Comparison of ENCODE assay signal across 15 cellular contexts in genomic region chr11:116461789-116462188, GRCh38.
A peak's percentile ranks its signal among the peaks of the same experiment; 100 is the strongest.
DNase-seq lines count a peak whose midpoint lies in the region; ATAC-seq and TF ChIP-seq lines count a peak whose summit lies in the region.
"Had no signal": no experiment of that assay in that cellular context is flagged by ENCODE, and none has a peak within 500 bp of the region (broad histone marks: within the 10 kb centered on the region; RNA-seq: fewer than 3 reads in every experiment).

No MANE protein-coding gene starts in this region.

- no peaks in the 10 kb centered on the region for H3K36me3 Mint-ChIP-seq in H9 (ENCODE audit: insufficient read depth in 1 of 3, low read depth in 3 of 3)
- H3K36me3 Mint-ChIP-seq in activated naive CD8-positive, alpha-beta T cell treated with anti-CD3 and anti-CD28 coated beads, Interleukin-2, amount 50 U/mL, for 24 hours (ENCODE audit: low read depth) = no peaks in the 10 kb centered on the region
- H3K36me3 Mint-ChIP-seq: activated CD8-positive, alpha-beta memory T cell treated with anti-CD3 and anti-CD28 coated beads, Interleukin-2, amount 10 ng/mL, durations not matched to agents 7 days and 5 days; CD8-positive, alpha-beta memory T cell had no signal

- no peak overlapping the region for H2AFZ ChIP-seq in H9 (ENCODE audit: low read length)
- H2AFZ ChIP-seq: PC-9 had no signal

- no peak overlapping the region for H4K5ac ChIP-seq in H9 (ENCODE audit: insufficient read length, low read depth, low read length)

- H3K56ac ChIP-seq in H9 (ENCODE audit: insufficient read length, low read depth, low read length) = no peak overlapping the region

- ATAC-seq in foreskin keratinocyte (peak; percentile 79), gastroesophageal sphincter (no peak)
- ATAC-seq in activated naive CD8-positive, alpha-beta T cell treated with anti-CD3 and anti-CD28 coated beads, Interleukin-2, amount 50 U/mL, for 24 hours = no peak
- ATAC-seq: activated CD4-positive, alpha-beta T cell treated with anti-CD3 and anti-CD28 coated beads for 36 hours; activated CD8-positive, alpha-beta memory T cell treated with anti-CD3 and anti-CD28 coated beads, Interleukin-2, amount 10 ng/mL, durations not matched to agents 7 days and 5 days had no signal

- H3K4me1 ChIP-seq in H9 (ENCODE audit: insufficient read depth, low read length) (no peaks in the 10 kb centered on the region; the same call in 1 of the 2 replicates), foreskin keratinocyte (no peaks in the 10 kb centered on the region), gastroesophageal sphincter (peaks cover 0 to 15% (median 0%) of the 10 kb centered on the region in 3 donors), stomach (peaks cover 0 to 20% (median 0%) of the 10 kb centered on the region in 4 donors)

- TF ChIP-seq POLR2A in gastroesophageal sphincter (IDR thresholded peaks at IDR 0.05) = no peak
- TF ChIP-seq POLR2A in stomach (IDR thresholded peaks at IDR 0.05) = no peak

- H3K9me3 ChIP-seq in H9 (ENCODE audit: control insufficient read depth, low read depth, low read length) = no peaks in the 10 kb centered on the region
- no peaks in the 10 kb centered on the region for H3K9me3 ChIP-seq in gastroesophageal sphincter
- no peaks in the 10 kb centered on the region for H3K9me3 ChIP-seq in stomach
- H3K9me3 ChIP-seq: sigmoid colon had no signal

- H4K8ac ChIP-seq in H9 (replicated peaks; ENCODE audit: insufficient read length, low read depth, low read length) = no peak overlapping the region

- H4K91ac ChIP-seq in H9 (ENCODE audit: insufficient read length, low read depth, low read length) = no peak overlapping the region

- H4K20me1 ChIP-seq in H9 (ENCODE audit: control insufficient read depth, insufficient read depth, insufficient read length) = peaks cover 3% of the 10 kb centered on the region

- no peak overlapping the region for H2BK20ac ChIP-seq in H9 (ENCODE audit: low read depth, low read length, poor library complexity, severe bottlenecking)

- H3K18ac ChIP-seq in H9 (ENCODE audit: insufficient read length, low read depth, low read length) = no peak overlapping the region

- no peaks in the 10 kb centered on the region for H3K79me1 ChIP-seq in H9 (ENCODE audit: insufficient read depth, low read depth, low read length, poor library complexity, severe bottlenecking)

- no peak for TF ChIP-seq EP300 in gastroesophageal sphincter (IDR thresholded peaks at IDR 0.05)
- no peak for TF ChIP-seq EP300 in stomach (IDR thresholded peaks at IDR 0.05)

- no peaks in the 10 kb centered on the region for H3K27me3 ChIP-seq in H9 (ENCODE audit: insufficient read depth, low read length)
- peaks cover 12% of the 10 kb centered on the region for H3K27me3 ChIP-seq in foreskin keratinocyte
- no peaks in the 10 kb centered on the region for H3K27me3 ChIP-seq in gastroesophageal sphincter
- peaks cover 0 to 19% (median 0%) of the 10 kb centered on the region in 3 donors for H3K27me3 ChIP-seq in stomach
- H3K27me3 ChIP-seq: sigmoid colon had no signal

- H2BK12ac ChIP-seq in H9 (ENCODE audit: insufficient read length, low read depth, low read length) = no peak overlapping the region

- TF ChIP-seq CTCF in H9 (conservative IDR thresholded peaks at IDR 0.05) (peak; percentile 40; the same call in 2 of the 3 replicates), foreskin keratinocyte (conservative IDR thresholded peaks at IDR 0.05) (peak; percentile 47), gastroesophageal sphincter (IDR thresholded peaks at IDR 0.05) (no peak), stomach (IDR thresholded peaks at IDR 0.05) (no peak)

- H3K27ac Mint-ChIP-seq in H9 = no peak overlapping the region
- H3K27ac Mint-ChIP-seq in activated naive CD8-positive, alpha-beta T cell treated with anti-CD3 and anti-CD28 coated beads, Interleukin-2, amount 50 U/mL, for 24 hours = no peak overlapping the region
- H3K27ac Mint-ChIP-seq: activated CD4-positive, alpha-beta T cell treated with anti-CD3 and anti-CD28 coated beads for 36 hours; activated CD8-positive, alpha-beta memory T cell treated with anti-CD3 and anti-CD28 coated beads, Interleukin-2, amount 10 ng/mL, durations not matched to agents 7 days and 5 days; CD8-positive, alpha-beta memory T cell had no signal

- intact Hi-C loops in stomach (cut with DNase I; ENCODE audit: low total_unique reads) = no loop called here

- DNase-seq in Ammon's horn (ENCODE audit: low spot score) = peak; percentile 62
- peak; percentile 62 for DNase-seq in H9
- DNase-seq in NCI-H446 treated with DMSO at 0.1 percent for 48 hours (lab: John Stamatoyannopoulos, UW) = peak; percentile 69
- DNase-seq in foreskin keratinocyte = peak in 1 of 2 donors; percentile 30
- DNase-seq in activated naive CD8-positive, alpha-beta T cell treated with anti-CD3 and anti-CD28 coated beads, Interleukin-2, amount 50 U/mL, for 24 hours = no peak
- DNase-seq in stomach = no peak
- no peak for DNase-seq in activated naive CD4-positive, alpha-beta T cell treated with Interleukin-2 at 50 U/mL for 16 hours
- DNase-seq: activated CD4-positive, alpha-beta T cell treated with anti-CD3 and anti-CD28 coated beads for 36 hours; activated CD8-positive, alpha-beta memory T cell treated with anti-CD3 and anti-CD28 coated beads, Interleukin-2, amount 10 ng/mL, durations not matched to agents 7 days and 5 days; CD8-positive, alpha-beta memory T cell; effector CD4-positive, alpha-beta T cell; PC-9; sigmoid colon had no signal

- no peak overlapping the region for H3T11ph ChIP-seq in H9 (ENCODE audit: low read length)

- H3K27ac ChIP-seq in H9 (ENCODE audit: insufficient read length, low read depth, low read length) (no peak overlapping the region), foreskin keratinocyte (no peak overlapping the region), gastroesophageal sphincter (no peak overlapping the region), stomach (no peak overlapping the region)
- H3K27ac ChIP-seq: PC-9 had no signal

- no CpG with 5 or more reads among the region's 2 CpGs for WGBS in H9 (ENCODE audit: extremely low coverage, insufficient read length, low lambda C conversion rate)
- 37 to 75% methylated on average over 2 of the region's 2 CpGs for WGBS in gastroesophageal sphincter (ENCODE audit: low coverage in 1 of 2), 2 donors
- 25 to 52% (median 33%) methylated on average over 2 of the region's 2 CpGs for WGBS in stomach, 5 donors

- H3K9me3 Mint-ChIP-seq in H9 = no peaks in the 10 kb centered on the region; a peak in 2 of 5 replicates
- H3K9me3 Mint-ChIP-seq in activated naive CD8-positive, alpha-beta T cell treated with anti-CD3 and anti-CD28 coated beads, Interleukin-2, amount 50 U/mL, for 24 hours = no peaks in the 10 kb centered on the region
- H3K9me3 Mint-ChIP-seq: central memory CD8-positive, alpha-beta T cell had no signal

- H3K4me2 ChIP-seq in H9 (ENCODE audit: insufficient read depth, insufficient read length, low read length) = no peak overlapping the region
- H3K4me2 ChIP-seq: PC-9 had no signal

- H3K23me2 ChIP-seq in H9 (ENCODE audit: insufficient read length, low read depth, low read length, poor library complexity, severe bottlenecking) = no peaks in the 10 kb centered on the region

- H3K4me1 Mint-ChIP-seq in H9 = peaks cover 41 to 52% of the 10 kb centered on the region in 2 experiments
- H3K4me1 Mint-ChIP-seq in activated naive CD8-positive, alpha-beta T cell treated with anti-CD3 and anti-CD28 coated beads, Interleukin-2, amount 50 U/mL, for 24 hours = no peaks in the 10 kb centered on the region
- H3K4me1 Mint-ChIP-seq: activated CD4-positive, alpha-beta T cell treated with anti-CD3 and anti-CD28 coated beads for 36 hours; activated CD8-positive, alpha-beta memory T cell treated with anti-CD3 and anti-CD28 coated beads, Interleukin-2, amount 10 ng/mL, durations not matched to agents 7 days and 5 days; CD8-positive, alpha-beta memory T cell; central memory CD8-positive, alpha-beta T cell had no signal

- peaks cover 18% of the 10 kb centered on the region for H3K27me3 Mint-ChIP-seq in H9 (ENCODE audit: low read depth)
- H3K27me3 Mint-ChIP-seq in activated naive CD8-positive, alpha-beta T cell treated with anti-CD3 and anti-CD28 coated beads, Interleukin-2, amount 50 U/mL, for 24 hours = peaks cover 7% of the 10 kb centered on the region

- no peak overlapping the region for H2BK15ac ChIP-seq in H9 (ENCODE audit: low read depth, low read length)

- H3K4ac ChIP-seq in H9 (ENCODE audit: low read depth, low read length) = no peak overlapping the region

- no peak overlapping the region for H2BK120ac ChIP-seq in H9 (ENCODE audit: low read depth, low read length, poor library complexity, severe bottlenecking)

- no peak overlapping the region for H3K23ac ChIP-seq in H9 (ENCODE audit: insufficient read length, low read depth, low read length)

- no peak overlapping the region; the same call in 1 of the 2 replicates for H3K14ac ChIP-seq in H9 (ENCODE audit: insufficient read depth, low read length)

- H2AK5ac ChIP-seq in H9 (ENCODE audit: insufficient read length, low read length) = no peak overlapping the region

- no peak overlapping the region for H3K4me3 ChIP-seq in gastroesophageal sphincter
- no peak overlapping the region for H3K4me3 ChIP-seq in stomach
- H3K4me3 ChIP-seq: PC-9, sigmoid colon had no signal

- no peaks in the 10 kb centered on the region for H3K79me2 ChIP-seq in H9 (ENCODE audit: insufficient read depth, low read length)

- H3K4me3 Mint-ChIP-seq in H9 = no peak overlapping the region
- H3K4me3 Mint-ChIP-seq in activated naive CD8-positive, alpha-beta T cell treated with anti-CD3 and anti-CD28 coated beads, Interleukin-2, amount 50 U/mL, for 24 hours = no peak overlapping the region
- H3K4me3 Mint-ChIP-seq: activated CD4-positive, alpha-beta T cell treated with anti-CD3 and anti-CD28 coated beads for 36 hours; activated CD8-positive, alpha-beta memory T cell treated with anti-CD3 and anti-CD28 coated beads, Interleukin-2, amount 10 ng/mL, durations not matched to agents 7 days and 5 days; CD8-positive, alpha-beta memory T cell; central memory CD8-positive, alpha-beta T cell had no signal

- H3K36me3 ChIP-seq in gastroesophageal sphincter = no peaks in the 10 kb centered on the region
- no peaks in the 10 kb centered on the region for H3K36me3 ChIP-seq in stomach
- H3K36me3 ChIP-seq: sigmoid colon had no signal

- no peak overlapping the region for H3K9ac ChIP-seq in H9 (ENCODE audit: extremely low read depth, insufficient read length, low read length)

- no peak overlapping the region for H2BK5ac ChIP-seq in H9 (ENCODE audit: insufficient read length, low read length)

Comparison
In these comparisons a context has a peak if more than half of its experiments do, and no peak if none do; other contexts are left out.
1. DNase-seq: peak in Ammon's horn (single experiment), H9 (single experiment) and NCI-H446 treated with DMSO at 0.1 percent for 48 hours (single experiment); none in activated naive CD8-positive, alpha-beta T cell treated with anti-CD3 and anti-CD28 coated beads, Interleukin-2, amount 50 U/mL, for 24 hours (single experiment), stomach (single experiment) and activated naive CD4-positive, alpha-beta T cell treated with Interleukin-2 at 50 U/mL for 16 hours (single experiment).
2. CTCF ChIP-seq: peak in H9 (single experiment) and foreskin keratinocyte (single experiment); none in gastroesophageal sphincter (0 of 4) and stomach (0 of 7).